In genomic region chr3:108089544-108089943, GRCh38 we compare ENCODE assay signal across 1 cellular context.
TF ChIP-seq lines count a peak whose summit lies in the region.

No MANE protein-coding gene starts in this region.

TF ChIP-seq in GM23338, 12 proteins besides CTCF, POLR2A, EP300 and RAD21 (continued from another document):
- TF ChIP-seq REST (IDR thresholded peaks at IDR 0.05; ENCODE audit: unreplicated experiment) (no peak), NANOG (IDR thresholded peaks at IDR 0.05; ENCODE audit: borderline replicate concordance) (no peak), STAT1 (IDR thresholded peaks at IDR 0.05; ENCODE audit: unreplicated experiment) (no peak), ZNF331 (CRISPR knock-in tag; IDR thresholded peaks at IDR 0.05; ENCODE audit: low read depth) (no peak)
TF ChIP-seq in GM23338: peak in this region for 0.
